26 cellular contexts compared by ENCODE assay signal in genomic region chr20:10800288-10800687, GRCh38.
A peak's percentile ranks its signal among the peaks of the same experiment; 100 is the strongest.
DNase-seq lines count a peak whose midpoint lies in the region; ATAC-seq and TF ChIP-seq lines count a peak whose summit lies in the region.
"Had no signal": no experiment of that assay in that cellular context is flagged by ENCODE, and none has a peak within 500 bp of the region (broad histone marks: within the 10 kb centered on the region; RNA-seq: fewer than 3 reads in every experiment).

No MANE protein-coding gene starts in this region.

- DNase-seq in DMS153 treated with DMSO at 0.1 percent for 48 hours (lab: John Stamatoyannopoulos, UW; ENCODE audit: unreplicated experiment): peak; percentile 55
- peak; percentile 73 for DNase-seq in NCI-H1092 treated with DMSO at 0.1 percent for 48 hours (lab: John Stamatoyannopoulos, UW)
- DNase-seq in NCI-H748 treated with DMSO at 0.1 percent for 48 hours (lab: John Stamatoyannopoulos, UW): peak; percentile 84
- DNase-seq in esophagus muscularis mucosa (ENCODE audit: extremely low spot score): peak; percentile 57
- DNase-seq in sciatic nerve (ENCODE audit: low spot score): no peak
- DNase-seq in NCI-H2227 (lab: John Stamatoyannopoulos, UW; ENCODE audit: unreplicated experiment): no peak
- DNase-seq: activated CD4-positive, alpha-beta T cell treated with anti-CD3 and anti-CD28 coated beads for 36 hours; activated CD8-positive, alpha-beta T cell treated with anti-CD3 and anti-CD28 coated beads, Interleukin-2, amount 10 ng/mL, durations not matched to agents 7 days and 5 days; activated effector memory CD4-positive, alpha-beta T cell treated with Interleukin-2 at 50 U/mL for 16 hours; activated naive CD8-positive, alpha-beta T cell treated with anti-CD3 and anti-CD28 coated beads for 36 hours; Caco-2; caudate nucleus; esophagus squamous epithelium; gastrocnemius medialis; NCI-H524; right cardiac atrium; RPMI8226; stimulated activated CD4-positive, alpha-beta T cell treated with anti-CD3 and anti-CD28 coated beads, Interleukin-12 subunit alpha, Interleukin-12 subunit beta, amount 100 ng/mL, for 4 hours; stimulated activated CD4-positive, alpha-beta T cell treated with anti-CD3 and anti-CD28 coated beads, Interleukin-4, amount 100 ng/mL, for 1 hour had no signal

- TF ChIP-seq EP300 in esophagus muscularis mucosa (IDR thresholded peaks at IDR 0.05): no peak

- TF ChIP-seq POLR2A in esophagus muscularis mucosa (IDR thresholded peaks at IDR 0.05; ENCODE audit: low read depth): no peak

- ATAC-seq in GM21390 (IDR thresholded peaks at IDR 0.05; ENCODE audit: unreplicated experiment) (no peak), HG02938 (IDR thresholded peaks at IDR 0.05; ENCODE audit: unreplicated experiment) (no peak), sciatic nerve (no peak)
- ATAC-seq: activated CD4-positive, alpha-beta T cell treated with anti-CD3 and anti-CD28 coated beads for 36 hours; activated CD8-positive, alpha-beta T cell treated with anti-CD3 and anti-CD28 coated beads, Interleukin-2, amount 10 ng/mL, durations not matched to agents 7 days and 5 days; gastrocnemius medialis; HCT116; right cardiac atrium; stimulated activated effector memory CD8-positive, alpha-beta T cell treated with anti-CD3 and anti-CD28 coated beads, Interleukin-12 subunit alpha, Interleukin-12 subunit beta, amount 100 ng/mL, for 72 hours had no signal

- 88% methylated on average over 6 of the region's 6 CpGs for WGBS in esophagus muscularis mucosa

- H3K9me3 ChIP-seq in esophagus muscularis mucosa: no peaks in the 10 kb centered on the region
- H3K9me3 ChIP-seq: ascending aorta, BLaER1, Caco-2, esophagus squamous epithelium, gastrocnemius medialis had no signal

- TF ChIP-seq CTCF in esophagus muscularis mucosa (IDR thresholded peaks at IDR 0.05): no peak

- no peaks in the 10 kb centered on the region for H3K36me3 ChIP-seq in esophagus muscularis mucosa
- H3K36me3 ChIP-seq: ascending aorta, BLaER1, esophagus squamous epithelium, gastrocnemius medialis had no signal

- intact Hi-C loops in esophagus muscularis mucosa (cut with DNase I) (no loop called here), sciatic nerve (cut with DNase I) (no loop called here)

- no peaks in the 10 kb centered on the region for H3K4me1 ChIP-seq in esophagus muscularis mucosa
- H3K4me1 ChIP-seq: ascending aorta, Caco-2 had no signal

- no peaks in the 10 kb centered on the region for H3K27me3 ChIP-seq in esophagus muscularis mucosa
- H3K27me3 ChIP-seq: ascending aorta, BLaER1, esophagus squamous epithelium, gastrocnemius medialis, hepatocyte had no signal

- H3K27ac ChIP-seq in esophagus muscularis mucosa (replicated peaks in 1 of 4): no peak overlapping the region
- H3K27ac ChIP-seq: ascending aorta, BLaER1, esophagus squamous epithelium, gastrocnemius medialis, hepatocyte had no signal

- no peak overlapping the region for H3K4me3 ChIP-seq in esophagus muscularis mucosa
- H3K4me3 ChIP-seq: ascending aorta, BLaER1, esophagus squamous epithelium, gastrocnemius medialis, hepatocyte had no signal

Comparison
In these comparisons a context has a peak if more than half of its experiments do, and no peak if none do; other contexts are left out.
1. DNase-seq: peak in DMS153 treated with DMSO at 0.1 percent for 48 hours (single experiment), NCI-H1092 treated with DMSO at 0.1 percent for 48 hours (single experiment), NCI-H748 treated with DMSO at 0.1 percent for 48 hours (single experiment) and esophagus muscularis mucosa (single experiment); none in sciatic nerve (single experiment) and NCI-H2227 (single experiment).